ENCODE assay signal across 8 cellular contexts in the genomic region with DNA sequence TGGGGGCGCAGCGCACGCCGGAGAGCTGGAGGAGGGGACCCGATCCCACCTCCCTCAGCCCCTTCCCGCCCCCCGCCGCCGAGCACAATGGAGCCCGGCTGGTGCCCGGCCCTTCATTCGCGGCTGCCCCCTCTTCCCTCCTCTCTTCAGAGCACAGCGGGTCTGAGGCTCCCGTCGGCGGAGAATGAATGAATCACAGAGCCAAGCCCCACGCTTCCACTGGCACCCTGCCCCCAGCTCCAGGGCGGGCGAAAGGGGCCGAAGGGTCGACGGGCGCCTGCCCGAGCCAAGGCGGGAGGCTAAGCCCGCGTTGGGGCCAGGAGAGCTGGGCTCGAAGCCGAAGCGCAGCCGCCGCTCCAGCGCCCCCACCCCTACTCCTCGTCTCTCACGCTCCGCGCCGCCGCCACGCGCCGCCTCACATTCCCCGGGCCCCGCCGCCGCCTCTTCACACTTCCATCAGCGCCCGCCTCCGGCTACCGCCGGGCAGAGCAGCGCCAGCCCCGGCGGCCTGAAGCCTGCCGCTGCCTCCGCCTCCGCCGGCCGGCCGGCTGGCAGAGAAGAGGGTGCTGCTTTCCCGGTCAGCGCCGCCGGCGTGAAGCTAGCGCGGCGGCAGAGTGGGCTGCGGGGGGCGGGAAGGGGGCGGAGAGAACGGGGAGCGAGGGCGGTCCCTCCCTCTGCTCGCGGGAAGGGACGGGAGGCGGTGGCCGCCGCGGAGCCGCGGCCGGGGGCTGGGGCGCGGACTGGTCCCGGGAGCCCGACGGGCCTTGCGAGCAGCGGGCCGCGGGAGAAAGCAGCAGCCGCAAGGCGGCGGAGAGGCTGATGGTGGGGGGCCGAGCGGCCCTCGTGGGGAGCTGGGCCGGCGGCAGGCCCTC. TPM values are rescaled to one million over a fixed set of nuclear protein-coding genes. Genes with fewer than 3 reads are reported as not detected.
DNase-seq lines count a peak whose midpoint lies in the region; ATAC-seq and TF ChIP-seq lines count a peak whose summit lies in the region.

A gene with protein sequence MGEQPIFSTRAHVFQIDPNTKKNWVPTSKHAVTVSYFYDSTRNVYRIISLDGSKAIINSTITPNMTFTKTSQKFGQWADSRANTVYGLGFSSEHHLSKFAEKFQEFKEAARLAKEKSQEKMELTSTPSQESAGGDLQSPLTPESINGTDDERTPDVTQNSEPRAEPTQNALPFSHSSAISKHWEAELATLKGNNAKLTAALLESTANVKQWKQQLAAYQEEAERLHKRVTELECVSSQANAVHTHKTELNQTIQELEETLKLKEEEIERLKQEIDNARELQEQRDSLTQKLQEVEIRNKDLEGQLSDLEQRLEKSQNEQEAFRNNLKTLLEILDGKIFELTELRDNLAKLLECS (minus strand): TSS at position 616 of the 872 bp plus-strand sequence. CDS start 1,360 bp downstream, outside the sequence.

- peaks cover 17% of the 10 kb centered on the region for H3K4me1 ChIP-seq in CD8-positive, alpha-beta memory T cell (ENCODE audit: insufficient read depth, low read length)
- H3K4me1 ChIP-seq in OCI-LY1 (ENCODE audit: insufficient read depth, low read length, severe bottlenecking), result peaks cover 27% of the 10 kb centered on the region
- H3K4me1 ChIP-seq in muscle layer of duodenum (ENCODE audit: control insufficient read depth in 1 of 2, insufficient read depth in 2 of 2, low read length in 2 of 2), result peaks cover 0 to 17% of the 10 kb centered on the region in 2 donors

- H3K27me3 ChIP-seq in CD8-positive, alpha-beta memory T cell (ENCODE audit: insufficient read depth, low read length, poor library complexity, severe bottlenecking), result no peaks in the 10 kb centered on the region
- H3K27me3 ChIP-seq in OCI-LY1 (ENCODE audit: insufficient read depth, low read length), result no peaks in the 10 kb centered on the region
- peaks cover 19% of the 10 kb centered on the region for H3K27me3 ChIP-seq in muscle layer of duodenum (ENCODE audit: low read depth, low read length)

- H3K36me3 Mint-ChIP-seq in CD8-positive, alpha-beta memory T cell, result peaks cover 0 to 5% (median 0%) of the 10 kb centered on the region in 3 donors
- peaks cover 6% of the 10 kb centered on the region for H3K36me3 Mint-ChIP-seq in activated T-cell treated with anti-CD3 and anti-CD28 coated beads, Interleukin-2, amount 50 U/mL, for 24 hours (ENCODE audit: low read depth)

- peak within 1 kb of the TSS; percentile 95 for H3K27ac ChIP-seq in CD8-positive, alpha-beta memory T cell (ENCODE audit: low read depth, low read length)
- no peak within 1 kb of the TSS for H3K27ac ChIP-seq in OCI-LY1 (ENCODE audit: low read depth, low read length, poor library complexity, severe bottlenecking)
- H3K27ac ChIP-seq in muscle layer of duodenum (ENCODE audit: low read length), result peak within 1 kb of the TSS; percentile 89

- no peaks in the 10 kb centered on the region for H3K9me3 Mint-ChIP-seq in CD8-positive, alpha-beta memory T cell
- no peaks in the 10 kb centered on the region for H3K9me3 Mint-ChIP-seq in activated T-cell treated with anti-CD3 and anti-CD28 coated beads, Interleukin-2, amount 50 U/mL, for 24 hours

- DNase-seq in CD8-positive, alpha-beta memory T cell, result peak; percentile 60 to 81 (median 74)
- DNase-seq in activated T-cell treated with anti-CD3 and anti-CD28 coated beads, Interleukin-2, amount 50 U/mL, for 24 hours, result peak; percentile 88
- peak; percentile 83 to 87 for DNase-seq in erythroblast (lab: John Stamatoyannopoulos, UW)
- peak; percentile 47 to 79 for DNase-seq in stimulated activated CD8-positive, alpha-beta memory T cell treated with anti-CD3 and anti-CD28 coated beads, Interleukin-7, amount 100 ng/mL, for 4 hours (ENCODE audit: low read depth in 2 of 2)

- ATAC-seq in GM19452 (IDR thresholded peaks at IDR 0.05; ENCODE audit: unreplicated experiment) (peak; percentile 51), HG03565 (IDR thresholded peaks at IDR 0.05; ENCODE audit: unreplicated experiment) (peak; percentile 29)

- H3K9me2 ChIP-seq in OCI-LY1 (ENCODE audit: low read depth, low read length), result no peaks in the 10 kb centered on the region

- TF ChIP-seq CTCF in OCI-LY1 (IDR thresholded peaks at IDR 0.05; ENCODE audit: low read length), result 0 out of 2 replicates have a peak, but pooled peaks have one; percentile 23

- peak within 1 kb of the TSS; percentile 66 for H3K9ac ChIP-seq in OCI-LY1 (ENCODE audit: low read length)

- H3K4me3 Mint-ChIP-seq in CD8-positive, alpha-beta memory T cell, result peak within 1 kb of the TSS; percentile 90 to 99 (median 97)
- peak within 1 kb of the TSS; percentile 88 for H3K4me3 Mint-ChIP-seq in activated T-cell treated with anti-CD3 and anti-CD28 coated beads, Interleukin-2, amount 50 U/mL, for 24 hours

- POLR2A ChIA-PET in CD8-positive, alpha-beta memory T cell (lab: Charles Lee), result interaction anchor here (0.6 to 1.9 kb wide), 6 partner anchors 13 to 528 kb away, joined by 3 to 6 read pairs (median 4); a partner anchor contains a TSS

- CTCF ChIA-PET in CD8-positive, alpha-beta memory T cell (lab: Charles Lee), result interaction anchor here (0.7 kb wide), 1 partner anchor 113 kb away, joined by 4 read pairs; no protein-coding TSS in a partner anchor

- no peaks in the 10 kb centered on the region; the same call in 1 of the 2 replicates for H3F3A ChIP-seq in OCI-LY1 (ENCODE audit: insufficient read depth, low read length)

- H2AFZ ChIP-seq in OCI-LY1 (ENCODE audit: low read length), result peak within 1 kb of the TSS; percentile 37

- no peak for TF ChIP-seq POLR2A in erythroblast (IDR thresholded peaks at IDR 0.05; ENCODE audit: low read length)

- peak within 1 kb of the TSS; percentile 60 for H3K4me2 ChIP-seq in OCI-LY1 (ENCODE audit: low read length)

- peak within 1 kb of the TSS; percentile 86 to 100 (median 99) for H3K27ac Mint-ChIP-seq in CD8-positive, alpha-beta memory T cell
- peak within 1 kb of the TSS; percentile 98 for H3K27ac Mint-ChIP-seq in activated T-cell treated with anti-CD3 and anti-CD28 coated beads, Interleukin-2, amount 50 U/mL, for 24 hours

- H3K4me3 ChIP-seq in CD8-positive, alpha-beta memory T cell (ENCODE audit: low read length), result peak within 1 kb of the TSS; percentile 94
- H3K4me3 ChIP-seq in OCI-LY1 (ENCODE audit: low read depth, low read length, poor library complexity, severe bottlenecking) (peak within 1 kb of the TSS; percentile 73), muscle layer of duodenum (ENCODE audit: low read depth in 1 of 2, low read length in 2 of 2) (peak within 1 kb of the TSS; percentile 67 to 90)

- H3K79me2 ChIP-seq in OCI-LY1 (ENCODE audit: insufficient read depth, low read length), result no peaks in the 10 kb centered on the region

- H3K4me1 Mint-ChIP-seq in CD8-positive, alpha-beta memory T cell, result peaks cover 17 to 32% (median 24%) of the 10 kb centered on the region in 3 donors
- H3K4me1 Mint-ChIP-seq in activated T-cell treated with anti-CD3 and anti-CD28 coated beads, Interleukin-2, amount 50 U/mL, for 24 hours (ENCODE audit: low read depth), result peaks cover 57% of the 10 kb centered on the region

- H3K9me3 ChIP-seq in CD8-positive, alpha-beta memory T cell (ENCODE audit: low read length), result no peaks in the 10 kb centered on the region
- H3K9me3 ChIP-seq in OCI-LY1 (ENCODE audit: low read length) (no peaks in the 10 kb centered on the region), muscle layer of duodenum (ENCODE audit: control insufficient read depth in 1 of 2, low read length in 2 of 2) (no peaks in the 10 kb centered on the region)

- H4K20me1 ChIP-seq in OCI-LY1 (ENCODE audit: insufficient read depth, low read length), result no peaks in the 10 kb centered on the region

- no peaks in the 10 kb centered on the region for H3K36me3 ChIP-seq in CD8-positive, alpha-beta memory T cell (ENCODE audit: insufficient read depth, low read length)
- H3K36me3 ChIP-seq in OCI-LY1 (ENCODE audit: insufficient read depth, low read length) (no peaks in the 10 kb centered on the region), muscle layer of duodenum (ENCODE audit: control insufficient read depth in 1 of 2, insufficient read depth in 2 of 2, low read length in 2 of 2) (peaks cover 0 to 3% of the 10 kb centered on the region in 2 donors)

- peaks cover 3 to 14% of the 10 kb centered on the region in 2 donors for H3K27me3 Mint-ChIP-seq in CD8-positive, alpha-beta memory T cell
- peaks cover 35% of the 10 kb centered on the region for H3K27me3 Mint-ChIP-seq in activated T-cell treated with anti-CD3 and anti-CD28 coated beads, Interleukin-2, amount 50 U/mL, for 24 hours

RNA-seq across cellular contexts. Expression of the gene that starts here (rescaled TPM):
- 10 to 100 TPM in 1 of 2 experiments, 1 to 10 TPM in 1; 7.3 to 11.1 TPM for total RNA-seq in CD8-positive, alpha-beta memory T cell
- polyA plus RNA-seq in CD8-positive, alpha-beta memory T cell, result 4.6 TPM
